ENCODE assay signal across 16 cellular contexts in the genomic region with DNA sequence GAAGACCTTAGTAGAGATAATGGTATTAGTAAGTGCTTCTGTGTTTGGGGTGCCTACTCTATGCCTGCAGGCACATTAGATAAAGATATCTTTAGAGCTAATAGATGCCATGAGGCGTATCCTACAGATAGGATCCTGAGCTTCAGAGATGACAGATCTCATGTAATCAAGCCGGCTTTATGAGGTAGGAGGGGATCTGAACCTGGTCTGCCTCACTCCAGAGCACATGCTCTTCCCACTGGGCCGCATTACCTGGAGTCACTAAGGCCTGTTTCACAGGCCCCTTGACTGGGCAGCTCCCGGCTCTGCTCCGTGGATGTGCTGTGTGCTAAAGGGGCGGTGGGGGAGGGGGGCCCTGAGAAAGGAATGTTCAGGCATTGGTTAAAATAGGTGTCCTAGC.
A peak's percentile ranks its signal among the peaks of the same experiment; 100 is the strongest.
DNase-seq lines count a peak whose midpoint lies in the region; ATAC-seq and TF ChIP-seq lines count a peak whose summit lies in the region.
"Had no signal": no experiment of that assay in that cellular context is flagged by ENCODE, and none has a peak within 500 bp of the region (broad histone marks: within the 10 kb centered on the region; RNA-seq: fewer than 3 reads in every experiment).

No MANE protein-coding gene starts in this region.

- H3K4me3 Mint-ChIP-seq in T-helper 17 cell, result no peak overlapping the region
- H3K4me3 Mint-ChIP-seq: CD8-positive, alpha-beta memory T cell; HFFc6 had no signal

- no peaks in the 10 kb centered on the region for H3K27me3 Mint-ChIP-seq in T-helper 17 cell

- H3K4me1 Mint-ChIP-seq in T-helper 17 cell, result peaks cover 13% of the 10 kb centered on the region

- no peaks in the 10 kb centered on the region for H4K20me1 ChIP-seq in neural cell (ENCODE audit: insufficient read depth)
- H4K20me1 ChIP-seq: BLaER1 had no signal

- H3K36me3 Mint-ChIP-seq in T-helper 17 cell (ENCODE audit: low read depth), result peaks cover 5% of the 10 kb centered on the region
- H3K36me3 Mint-ChIP-seq: CD8-positive, alpha-beta memory T cell had no signal

- ATAC-seq in T-helper 17 cell, result no peak

- H3K4me2 ChIP-seq in neural cell (ENCODE audit: low read length), result peak overlapping the region; percentile 53
- H3K4me2 ChIP-seq: BLaER1 had no signal

- peaks cover 25% of the 10 kb centered on the region for H3F3A ChIP-seq in neural cell (ENCODE audit: insufficient read depth, low read length, poor library complexity, severe bottlenecking)

- peaks cover 42% of the 10 kb centered on the region for H3K79me2 ChIP-seq in neural cell (replicated peaks; ENCODE audit: insufficient read depth, low read length)

- no peak for TF ChIP-seq EP300 in neural cell (conservative IDR thresholded peaks at IDR 0.05; ENCODE audit: poor library complexity, severe bottlenecking)

- no peak overlapping the region for H3K27ac Mint-ChIP-seq in T-helper 17 cell
- H3K27ac Mint-ChIP-seq: HFFc6 had no signal

- H3K4me3 ChIP-seq in H7 (ENCODE audit: insufficient read depth, low read depth, low read length) (no peak overlapping the region), neural cell (ENCODE audit: low read length) (peak overlapping the region; percentile 51)
- H3K4me3 ChIP-seq: BLaER1, HAP-1 had no signal

- no peak for TF ChIP-seq CTCF in neural cell (IDR thresholded peaks at IDR 0.05; ENCODE audit: poor library complexity, severe bottlenecking)

- DNase-seq in NCI-H82 (lab: John Stamatoyannopoulos, UW) (peak; percentile 51), NCI-H82 treated with DMSO at 0.1 percent for 48 hours (lab: John Stamatoyannopoulos, UW; ENCODE audit: unreplicated experiment) (no peak), H7 (peak; percentile 42), SK-N-DZ (ENCODE audit: low spot score) (peak; percentile 68), T-helper 17 cell (no peak)
- DNase-seq in activated T-cell treated with anti-CD3 and anti-CD28 coated beads, Interleukin-2, amount 50 U/mL, for 48 hours, result no peak
- DNase-seq in activated CD4-positive, CD25-positive, alpha-beta regulatory T cell treated with anti-CD3 and anti-CD28 coated beads, Interleukin-2, amount 50 U/mL, for 72 hours, result no peak
- DNase-seq: Caco-2; CD8-positive, alpha-beta memory T cell; DND-41; GDM1; GOT3; HFFc6 had no signal

- no peaks in the 10 kb centered on the region for H3K27me3 ChIP-seq in H7 (ENCODE audit: control insufficient read depth, insufficient read depth, low read length)
- no peaks in the 10 kb centered on the region for H3K27me3 ChIP-seq in neural cell (ENCODE audit: insufficient read depth, low read depth, low read length)
- H3K27me3 ChIP-seq: BLaER1 had no signal

- no peaks in the 10 kb centered on the region for H3K9me2 ChIP-seq in neural cell (ENCODE audit: insufficient read depth, low read length)

- H2AFZ ChIP-seq in neural cell (ENCODE audit: low read depth, low read length), result no peak overlapping the region

- peak overlapping the region; percentile 65 for H3K9ac ChIP-seq in neural cell (ENCODE audit: low read length)
- H3K9ac ChIP-seq: BLaER1 had no signal

- H3K9me3 ChIP-seq in neural cell (ENCODE audit: low read length) (no peaks in the 10 kb centered on the region), T-helper 17 cell (ENCODE audit: control insufficient read depth, low read length, poor library complexity, severe bottlenecking) (no peaks in the 10 kb centered on the region)
- H3K9me3 ChIP-seq: BLaER1, Caco-2, HAP-1 had no signal

- TF ChIP-seq RAD21 in neural cell (conservative IDR thresholded peaks at IDR 0.05), result no peak

- H3K27ac ChIP-seq in neural cell (ENCODE audit: low read length), result peak overlapping the region; percentile 96
- H3K27ac ChIP-seq: BLaER1 had no signal

- no peaks in the 10 kb centered on the region for H3K36me3 ChIP-seq in H7 (replicated peaks; ENCODE audit: control insufficient read depth, insufficient read depth, low read length)
- H3K36me3 ChIP-seq in neural cell (ENCODE audit: insufficient read depth, low read length), result no peaks in the 10 kb centered on the region
- H3K36me3 ChIP-seq: HAP-1 had no signal

TF ChIP-seq in neural cell, 6 proteins besides CTCF, POLR2A, EP300 and RAD21:
- TF ChIP-seq POLR2AphosphoS5 (IDR thresholded peaks at IDR 0.05), result no peak
- TF ChIP-seq MXI1 (conservative IDR thresholded peaks at IDR 0.05; ENCODE audit: poor library complexity, severe bottlenecking), result no peak
- TF ChIP-seq EZH2 (IDR thresholded peaks at IDR 0.05; ENCODE audit: borderline replicate concordance, insufficient read depth, low read length, poor library complexity, severe bottlenecking), result no peak
- TF ChIP-seq TAF1 (IDR thresholded peaks at IDR 0.05; ENCODE audit: low read depth), result no peak
- TF ChIP-seq, protein P1, sequence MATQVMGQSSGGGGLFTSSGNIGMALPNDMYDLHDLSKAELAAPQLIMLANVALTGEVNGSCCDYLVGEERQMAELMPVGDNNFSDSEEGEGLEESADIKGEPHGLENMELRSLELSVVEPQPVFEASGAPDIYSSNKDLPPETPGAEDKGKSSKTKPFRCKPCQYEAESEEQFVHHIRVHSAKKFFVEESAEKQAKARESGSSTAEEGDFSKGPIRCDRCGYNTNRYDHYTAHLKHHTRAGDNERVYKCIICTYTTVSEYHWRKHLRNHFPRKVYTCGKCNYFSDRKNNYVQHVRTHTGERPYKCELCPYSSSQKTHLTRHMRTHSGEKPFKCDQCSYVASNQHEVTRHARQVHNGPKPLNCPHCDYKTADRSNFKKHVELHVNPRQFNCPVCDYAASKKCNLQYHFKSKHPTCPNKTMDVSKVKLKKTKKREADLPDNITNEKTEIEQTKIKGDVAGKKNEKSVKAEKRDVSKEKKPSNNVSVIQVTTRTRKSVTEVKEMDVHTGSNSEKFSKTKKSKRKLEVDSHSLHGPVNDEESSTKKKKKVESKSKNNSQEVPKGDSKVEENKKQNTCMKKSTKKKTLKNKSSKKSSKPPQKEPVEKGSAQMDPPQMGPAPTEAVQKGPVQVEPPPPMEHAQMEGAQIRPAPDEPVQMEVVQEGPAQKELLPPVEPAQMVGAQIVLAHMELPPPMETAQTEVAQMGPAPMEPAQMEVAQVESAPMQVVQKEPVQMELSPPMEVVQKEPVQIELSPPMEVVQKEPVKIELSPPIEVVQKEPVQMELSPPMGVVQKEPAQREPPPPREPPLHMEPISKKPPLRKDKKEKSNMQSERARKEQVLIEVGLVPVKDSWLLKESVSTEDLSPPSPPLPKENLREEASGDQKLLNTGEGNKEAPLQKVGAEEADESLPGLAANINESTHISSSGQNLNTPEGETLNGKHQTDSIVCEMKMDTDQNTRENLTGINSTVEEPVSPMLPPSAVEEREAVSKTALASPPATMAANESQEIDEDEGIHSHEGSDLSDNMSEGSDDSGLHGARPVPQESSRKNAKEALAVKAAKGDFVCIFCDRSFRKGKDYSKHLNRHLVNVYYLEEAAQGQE (IDR thresholded peaks at IDR 0.05; ENCODE audit: borderline replicate concordance), result no peak

Comparison
In these comparisons a context has a peak if more than half of its experiments do, and no peak if none do; other contexts are left out.
1. DNase-seq: peak in NCI-H82 (single experiment), H7 (single experiment) and SK-N-DZ (single experiment); none in NCI-H82 treated with DMSO at 0.1 percent for 48 hours (single experiment), activated T-cell treated with anti-CD3 and anti-CD28 coated beads, Interleukin-2, amount 50 U/mL, for 48 hours (0 of 2), T-helper 17 cell (0 of 3) and activated CD4-positive, CD25-positive, alpha-beta regulatory T cell treated with anti-CD3 and anti-CD28 coated beads, Interleukin-2, amount 50 U/mL, for 72 hours (single experiment).